In genomic region chr16:78480588-78480987, GRCh38 we compare ENCODE assay signal across 1 cellular context.
TF ChIP-seq lines count a peak whose summit lies in the region.

No MANE protein-coding gene starts in this region.

TF ChIP-seq in HepG2, 621 proteins besides CTCF, POLR2A, EP300 and RAD21 (continued from another document and continues in another):
- TF ChIP-seq ZNF556 (CRISPR knock-in tag; IDR thresholded peaks at IDR 0.05; ENCODE audit: borderline replicate concordance) (peak; percentile 68; the same call in 1 of the 2 replicates), ZUFSP (CRISPR knock-in tag; IDR thresholded peaks at IDR 0.05; ENCODE audit: borderline replicate concordance) (no peak), ZIK1 (CRISPR knock-in tag; IDR thresholded peaks at IDR 0.05; ENCODE audit: borderline replicate concordance, low read depth) (no peak), ZNF484 (CRISPR knock-in tag; IDR thresholded peaks at IDR 0.05; ENCODE audit: borderline replicate concordance, low read depth) (no peak), RBAK (CRISPR knock-in tag; IDR thresholded peaks at IDR 0.05) (no peak), SP4 (CRISPR knock-in tag; IDR thresholded peaks at IDR 0.05) (peak; percentile 19; the same call in 1 of the 2 replicates), XBP1 (CRISPR knock-in tag; IDR thresholded peaks at IDR 0.05) (no peak), PBX3 (CRISPR knock-in tag; IDR thresholded peaks at IDR 0.05; ENCODE audit: borderline replicate concordance) (no peak), KAT8 (CRISPR knock-in tag; IDR thresholded peaks at IDR 0.05) (no peak), ATM (IDR thresholded peaks at IDR 0.05; ENCODE audit: borderline replicate concordance) (no peak), ZBTB43 (CRISPR knock-in tag; conservative IDR thresholded peaks at IDR 0.05) (peak; percentile 94), SMAD9 (CRISPR knock-in tag; IDR thresholded peaks at IDR 0.05) (no peak), PRPF4 (IDR thresholded peaks at IDR 0.05; ENCODE audit: low read depth, low read length, poor library complexity, severe bottlenecking) (no peak), ZNF224 (CRISPR knock-in tag; IDR thresholded peaks at IDR 0.05) (no peak), RFXANK (CRISPR knock-in tag; IDR thresholded peaks at IDR 0.05) (no peak), CEBPZ (IDR thresholded peaks at IDR 0.05; ENCODE audit: low read length) (no peak), KIAA2018 (CRISPR knock-in tag; IDR thresholded peaks at IDR 0.05; ENCODE audit: borderline replicate concordance) (no peak), AGO1 (IDR thresholded peaks at IDR 0.05; ENCODE audit: low read depth, low read length, poor library complexity, severe bottlenecking) (no peak), PAXIP1 (CRISPR knock-in tag; conservative IDR thresholded peaks at IDR 0.05) (peak; percentile 92), RFX3 (CRISPR knock-in tag; IDR thresholded peaks at IDR 0.05) (no peak), TCF7 (IDR thresholded peaks at IDR 0.05; ENCODE audit: low read depth) (peak; percentile 56; the same call in 1 of the 2 replicates), RERE (CRISPR knock-in tag; IDR thresholded peaks at IDR 0.05; ENCODE audit: low read depth) (0 out of 2 replicates have a peak, but pooled peaks have one; percentile 15), MBNL3 (CRISPR knock-in tag; conservative IDR thresholded peaks at IDR 0.05) (no peak), SOX5 (CRISPR knock-in tag; IDR thresholded peaks at IDR 0.05; ENCODE audit: borderline replicate concordance) (peak; percentile 89), FOXJ3 (CRISPR knock-in tag; IDR thresholded peaks at IDR 0.05; ENCODE audit: borderline replicate concordance) (peak; percentile 78; the same call in 1 of the 2 replicates), MEIS1 (CRISPR knock-in tag; IDR thresholded peaks at IDR 0.05; ENCODE audit: borderline replicate concordance) (0 out of 2 replicates have a peak, but pooled peaks have one; percentile 50), ATAD3A (CRISPR knock-in tag; IDR thresholded peaks at IDR 0.05) (no peak), ZNF720 (CRISPR knock-in tag; IDR thresholded peaks at IDR 0.05) (no peak), FOXA3 (CRISPR knock-in tag; IDR thresholded peaks at IDR 0.05) (peak; percentile 72), MAX (IDR thresholded peaks at IDR 0.05) (peak; percentile 60; the same call in 1 of the 2 replicates)
